In genomic region chr13:107185889-107186288, GRCh38 we compare ENCODE assay signal across 25 cellular contexts.
DNase-seq lines count a peak whose midpoint lies in the region; ATAC-seq and TF ChIP-seq lines count a peak whose summit lies in the region.
"Had no signal": no experiment of that assay in that cellular context is flagged by ENCODE, and none has a peak within 500 bp of the region (broad histone marks: within the 10 kb centered on the region; RNA-seq: fewer than 3 reads in every experiment).

No MANE protein-coding gene starts in this region.

- peaks cover 8% of the 10 kb centered on the region for H3K9me3 Mint-ChIP-seq in activated T-helper 1 cell treated with anti-CD3 and anti-CD28 coated beads, Interleukin-12 subunit alpha, Interleukin-12 subunit beta, Interleukin-2, Interleukin-4 antibody, amounts not matched to agents 30 ng/mL and 10 ng/mL and 1 ng/mL, durations not matched to agents 14 hours and 24 hours and 36 hours

- no peaks in the 10 kb centered on the region for H3K27me3 ChIP-seq in ACC112 (ENCODE audit: insufficient read depth, low read length)
- no peaks in the 10 kb centered on the region for H3K27me3 ChIP-seq in right atrium auricular region
- H3K27me3 ChIP-seq: BLaER1 treated with 17β-estradiol and CSF1 and Interleukin-3, amounts not matched to agents 10 nM and 100 nM; pancreas; sigmoid colon had no signal

- H3K9me3 ChIP-seq in right atrium auricular region = no peaks in the 10 kb centered on the region
- H3K9me3 ChIP-seq: pancreas, sigmoid colon had no signal

- ATAC-seq in GM19023 (IDR thresholded peaks at IDR 0.05; ENCODE audit: unreplicated experiment) = no peak
- ATAC-seq: left lobe of liver; natural killer cell treated with Interleukin-12 subunit alpha and Interleukin-12 subunit beta and Interleukin-15 and Interleukin-18, amount 100 ng/mL, for 72 hours; pancreas had no signal

- H3K4me1 Mint-ChIP-seq in activated T-helper 1 cell treated with anti-CD3 and anti-CD28 coated beads, Interleukin-12 subunit alpha, Interleukin-12 subunit beta, Interleukin-2, Interleukin-4 antibody, amounts not matched to agents 30 ng/mL and 10 ng/mL and 1 ng/mL, durations not matched to agents 14 hours and 24 hours and 36 hours (ENCODE audit: low read depth) = no peaks in the 10 kb centered on the region

- H3K36me3 ChIP-seq in ACC112 (ENCODE audit: insufficient read depth, low read length) (no peaks in the 10 kb centered on the region), right atrium auricular region (no peaks in the 10 kb centered on the region)
- H3K36me3 ChIP-seq: BLaER1 treated with 17β-estradiol and CSF1 and Interleukin-3, amounts not matched to agents 10 nM and 100 nM; pancreas; sigmoid colon had no signal

- no peak overlapping the region for H3K27ac Mint-ChIP-seq in activated T-helper 1 cell treated with anti-CD3 and anti-CD28 coated beads, Interleukin-12 subunit alpha, Interleukin-12 subunit beta, Interleukin-2, Interleukin-4 antibody, amounts not matched to agents 30 ng/mL and 10 ng/mL and 1 ng/mL, durations not matched to agents 14 hours and 24 hours and 36 hours
- H3K27ac Mint-ChIP-seq: activated CD4-positive, alpha-beta memory T cell treated with anti-CD3 and anti-CD28 coated beads for 36 hours; natural killer cell treated with Interleukin-12 subunit alpha and Interleukin-12 subunit beta and Interleukin-15 and Interleukin-18, amount 100 ng/mL, for 72 hours had no signal

- no peaks in the 10 kb centered on the region for H3K27me3 Mint-ChIP-seq in activated T-helper 1 cell treated with anti-CD3 and anti-CD28 coated beads, Interleukin-12 subunit alpha, Interleukin-12 subunit beta, Interleukin-2, Interleukin-4 antibody, amounts not matched to agents 30 ng/mL and 10 ng/mL and 1 ng/mL, durations not matched to agents 14 hours and 24 hours and 36 hours (ENCODE audit: insufficient read depth)
- H3K27me3 Mint-ChIP-seq: natural killer cell treated with Interleukin-12 subunit alpha and Interleukin-12 subunit beta and Interleukin-15 and Interleukin-18, amount 100 ng/mL, for 72 hours had no signal

- H3K79me2 ChIP-seq in ACC112 (ENCODE audit: control insufficient read depth, insufficient read depth, low read length, unreplicated experiment) = no peaks in the 10 kb centered on the region

- no peak for TF ChIP-seq CTCF in right atrium auricular region (IDR thresholded peaks at IDR 0.05)

- intact Hi-C loops in activated T-helper 1 cell treated with anti-CD3 and anti-CD28 coated beads, Interleukin-12 subunit alpha, Interleukin-12 subunit beta, Interleukin-2, Interleukin-4 antibody, amounts not matched to agents 30 ng/mL and 10 ng/mL and 1 ng/mL, durations not matched to agents 14 hours and 24 hours and 36 hours (cut with micrococcal nuclease) = no loop called here

- no peaks in the 10 kb centered on the region for H3K36me3 Mint-ChIP-seq in activated T-helper 1 cell treated with anti-CD3 and anti-CD28 coated beads, Interleukin-12 subunit alpha, Interleukin-12 subunit beta, Interleukin-2, Interleukin-4 antibody, amounts not matched to agents 30 ng/mL and 10 ng/mL and 1 ng/mL, durations not matched to agents 14 hours and 24 hours and 36 hours (ENCODE audit: low read depth)
- H3K36me3 Mint-ChIP-seq: activated CD4-positive, alpha-beta memory T cell treated with anti-CD3 and anti-CD28 coated beads for 36 hours; natural killer cell treated with Interleukin-12 subunit alpha and Interleukin-12 subunit beta and Interleukin-15 and Interleukin-18, amount 100 ng/mL, for 72 hours had no signal

- H3K4me1 ChIP-seq in ACC112 (ENCODE audit: control insufficient read depth, insufficient read depth, low read length, unreplicated experiment) (peaks cover 3% of the 10 kb centered on the region), right atrium auricular region (no peaks in the 10 kb centered on the region)
- H3K4me1 ChIP-seq: BLaER1 treated with 17β-estradiol and CSF1 and Interleukin-3, amounts not matched to agents 10 nM and 100 nM; pancreas; sigmoid colon had no signal

- DNase-seq in M059J (ENCODE audit: low read depth) = peak; percentile 16
- DNase-seq in amniotic epithelial cell (ENCODE audit: low read depth) = peak; percentile 69
- peak; percentile 7 for DNase-seq in fibroblast of peridontal ligament (ENCODE audit: extremely low read depth)
- no peak for DNase-seq in right atrium auricular region (ENCODE audit: low spot score)
- DNase-seq in NCI-H1417 treated with DMSO at 0.1 percent for 48 hours (lab: John Stamatoyannopoulos, UW) = no peak
- no peak for DNase-seq in activated T-helper 1 cell treated with anti-CD3 and anti-CD28 coated beads, Interleukin-12 subunit alpha, Interleukin-12 subunit beta, Interleukin-2, Interleukin-4 antibody, amounts not matched to agents 30 ng/mL and 10 ng/mL and 1 ng/mL, durations not matched to agents 14 hours and 24 hours and 36 hours (ENCODE audit: low spot score)
- DNase-seq: activated CD4-positive, alpha-beta memory T cell treated with anti-CD3 and anti-CD28 coated beads for 36 hours; activated CD4-positive, CD25-positive, alpha-beta regulatory T cell; activated naive CD4-positive, alpha-beta T cell; effector CD8-positive, alpha-beta T cell; glutamatergic neuron; Kasumi-1; midbrain; NCI-H1092; NCI-H2081; NCI-H510A; pancreas; RPMI8226; sigmoid colon; substantia nigra had no signal

- H3K4me3 Mint-ChIP-seq in activated T-helper 1 cell treated with anti-CD3 and anti-CD28 coated beads, Interleukin-12 subunit alpha, Interleukin-12 subunit beta, Interleukin-2, Interleukin-4 antibody, amounts not matched to agents 30 ng/mL and 10 ng/mL and 1 ng/mL, durations not matched to agents 14 hours and 24 hours and 36 hours = no peak overlapping the region
- H3K4me3 Mint-ChIP-seq: activated CD4-positive, alpha-beta memory T cell treated with anti-CD3 and anti-CD28 coated beads for 36 hours; natural killer cell treated with Interleukin-12 subunit alpha and Interleukin-12 subunit beta and Interleukin-15 and Interleukin-18, amount 100 ng/mL, for 72 hours had no signal

- H2AFZ ChIP-seq in ACC112 (ENCODE audit: low read length, unreplicated experiment) = peak overlapping the region; percentile 78

- H3K4me3 ChIP-seq in ACC112 (ENCODE audit: low read depth, low read length) = no peak overlapping the region
- H3K4me3 ChIP-seq in right atrium auricular region = no peak overlapping the region
- H3K4me3 ChIP-seq: BLaER1 treated with 17β-estradiol and CSF1 and Interleukin-3, amounts not matched to agents 10 nM and 100 nM; pancreas; sigmoid colon had no signal

- H3K27ac ChIP-seq in ACC112 (ENCODE audit: low read depth, low read length) (peak overlapping the region; percentile 20; the same call in 1 of the 2 replicates), right atrium auricular region (no peak overlapping the region)
- H3K27ac ChIP-seq: BLaER1 treated with 17β-estradiol and CSF1 and Interleukin-3, amounts not matched to agents 10 nM and 100 nM; pancreas; sigmoid colon had no signal

Comparison
In these comparisons a context has a peak if more than half of its experiments do, and no peak if none do; other contexts are left out.
1. DNase-seq: peak in M059J (single experiment), amniotic epithelial cell (single experiment) and fibroblast of peridontal ligament (single experiment); none in right atrium auricular region (single experiment), NCI-H1417 treated with DMSO at 0.1 percent for 48 hours (single experiment) and activated T-helper 1 cell treated with anti-CD3 and anti-CD28 coated beads, Interleukin-12 subunit alpha, Interleukin-12 subunit beta, Interleukin-2, Interleukin-4 antibody, amounts not matched to agents 30 ng/mL and 10 ng/mL and 1 ng/mL, durations not matched to agents 14 hours and 24 hours and 36 hours (single experiment).